In genomic region chr5:138490648-138491283, GRCh38 we compare ENCODE assay signal across 1 cellular context.
TF ChIP-seq lines count a peak whose summit lies in the region.

No MANE protein-coding gene starts in this region.

TF ChIP-seq in K562, 482 proteins besides CTCF, POLR2A, EP300 and RAD21 (continued from another document and continues in another):
- TF ChIP-seq TFAP4 (CRISPR knock-in tag; IDR thresholded peaks at IDR 0.05; ENCODE audit: borderline replicate concordance) (no peak), MEF2D (tag; conservative IDR thresholded peaks at IDR 0.05; ENCODE audit: low read depth) (no peak), ZNF121 (CRISPR knock-in tag; conservative IDR thresholded peaks at IDR 0.05) (no peak), TRIM25 (IDR thresholded peaks at IDR 0.05; ENCODE audit: borderline replicate concordance) (no peak), POLR3G (IDR thresholded peaks at IDR 0.05; ENCODE audit: extremely low read depth, insufficient read length, insufficient replicate concordance) (no peak), GATAD2B (IDR thresholded peaks at IDR 0.05; ENCODE audit: borderline replicate concordance) (no peak), DNMT1 (IDR thresholded peaks at IDR 0.05) (no peak), ETV1 (tag; conservative IDR thresholded peaks at IDR 0.05; ENCODE audit: low read depth) (no peak), PBX2 (CRISPR knock-in tag; IDR thresholded peaks at IDR 0.05; ENCODE audit: low read depth) (no peak), PBX2 (tag; conservative IDR thresholded peaks at IDR 0.05; ENCODE audit: low read depth) (0 out of 2 replicates have a peak, but pooled peaks have one; percentile 15), MEIS2 (IDR thresholded peaks at IDR 0.05; ENCODE audit: partially characterized antibody) (peak; percentile 74), CHD4 (IDR thresholded peaks at IDR 0.05; ENCODE audit: insufficient read depth, insufficient replicate concordance, low read depth, low read length, poor library complexity, severe bottlenecking) (no peak), ERF (CRISPR knock-in tag; IDR thresholded peaks at IDR 0.05) (no peak), NUFIP1 (IDR thresholded peaks at IDR 0.05; ENCODE audit: partially characterized antibody) (no peak), RUNX1 (IDR thresholded peaks at IDR 0.05; ENCODE audit: low read depth) (no peak), MTA2 (IDR thresholded peaks at IDR 0.05; ENCODE audit: low read depth) (no peak)
- TF ChIP-seq, protein P1, sequence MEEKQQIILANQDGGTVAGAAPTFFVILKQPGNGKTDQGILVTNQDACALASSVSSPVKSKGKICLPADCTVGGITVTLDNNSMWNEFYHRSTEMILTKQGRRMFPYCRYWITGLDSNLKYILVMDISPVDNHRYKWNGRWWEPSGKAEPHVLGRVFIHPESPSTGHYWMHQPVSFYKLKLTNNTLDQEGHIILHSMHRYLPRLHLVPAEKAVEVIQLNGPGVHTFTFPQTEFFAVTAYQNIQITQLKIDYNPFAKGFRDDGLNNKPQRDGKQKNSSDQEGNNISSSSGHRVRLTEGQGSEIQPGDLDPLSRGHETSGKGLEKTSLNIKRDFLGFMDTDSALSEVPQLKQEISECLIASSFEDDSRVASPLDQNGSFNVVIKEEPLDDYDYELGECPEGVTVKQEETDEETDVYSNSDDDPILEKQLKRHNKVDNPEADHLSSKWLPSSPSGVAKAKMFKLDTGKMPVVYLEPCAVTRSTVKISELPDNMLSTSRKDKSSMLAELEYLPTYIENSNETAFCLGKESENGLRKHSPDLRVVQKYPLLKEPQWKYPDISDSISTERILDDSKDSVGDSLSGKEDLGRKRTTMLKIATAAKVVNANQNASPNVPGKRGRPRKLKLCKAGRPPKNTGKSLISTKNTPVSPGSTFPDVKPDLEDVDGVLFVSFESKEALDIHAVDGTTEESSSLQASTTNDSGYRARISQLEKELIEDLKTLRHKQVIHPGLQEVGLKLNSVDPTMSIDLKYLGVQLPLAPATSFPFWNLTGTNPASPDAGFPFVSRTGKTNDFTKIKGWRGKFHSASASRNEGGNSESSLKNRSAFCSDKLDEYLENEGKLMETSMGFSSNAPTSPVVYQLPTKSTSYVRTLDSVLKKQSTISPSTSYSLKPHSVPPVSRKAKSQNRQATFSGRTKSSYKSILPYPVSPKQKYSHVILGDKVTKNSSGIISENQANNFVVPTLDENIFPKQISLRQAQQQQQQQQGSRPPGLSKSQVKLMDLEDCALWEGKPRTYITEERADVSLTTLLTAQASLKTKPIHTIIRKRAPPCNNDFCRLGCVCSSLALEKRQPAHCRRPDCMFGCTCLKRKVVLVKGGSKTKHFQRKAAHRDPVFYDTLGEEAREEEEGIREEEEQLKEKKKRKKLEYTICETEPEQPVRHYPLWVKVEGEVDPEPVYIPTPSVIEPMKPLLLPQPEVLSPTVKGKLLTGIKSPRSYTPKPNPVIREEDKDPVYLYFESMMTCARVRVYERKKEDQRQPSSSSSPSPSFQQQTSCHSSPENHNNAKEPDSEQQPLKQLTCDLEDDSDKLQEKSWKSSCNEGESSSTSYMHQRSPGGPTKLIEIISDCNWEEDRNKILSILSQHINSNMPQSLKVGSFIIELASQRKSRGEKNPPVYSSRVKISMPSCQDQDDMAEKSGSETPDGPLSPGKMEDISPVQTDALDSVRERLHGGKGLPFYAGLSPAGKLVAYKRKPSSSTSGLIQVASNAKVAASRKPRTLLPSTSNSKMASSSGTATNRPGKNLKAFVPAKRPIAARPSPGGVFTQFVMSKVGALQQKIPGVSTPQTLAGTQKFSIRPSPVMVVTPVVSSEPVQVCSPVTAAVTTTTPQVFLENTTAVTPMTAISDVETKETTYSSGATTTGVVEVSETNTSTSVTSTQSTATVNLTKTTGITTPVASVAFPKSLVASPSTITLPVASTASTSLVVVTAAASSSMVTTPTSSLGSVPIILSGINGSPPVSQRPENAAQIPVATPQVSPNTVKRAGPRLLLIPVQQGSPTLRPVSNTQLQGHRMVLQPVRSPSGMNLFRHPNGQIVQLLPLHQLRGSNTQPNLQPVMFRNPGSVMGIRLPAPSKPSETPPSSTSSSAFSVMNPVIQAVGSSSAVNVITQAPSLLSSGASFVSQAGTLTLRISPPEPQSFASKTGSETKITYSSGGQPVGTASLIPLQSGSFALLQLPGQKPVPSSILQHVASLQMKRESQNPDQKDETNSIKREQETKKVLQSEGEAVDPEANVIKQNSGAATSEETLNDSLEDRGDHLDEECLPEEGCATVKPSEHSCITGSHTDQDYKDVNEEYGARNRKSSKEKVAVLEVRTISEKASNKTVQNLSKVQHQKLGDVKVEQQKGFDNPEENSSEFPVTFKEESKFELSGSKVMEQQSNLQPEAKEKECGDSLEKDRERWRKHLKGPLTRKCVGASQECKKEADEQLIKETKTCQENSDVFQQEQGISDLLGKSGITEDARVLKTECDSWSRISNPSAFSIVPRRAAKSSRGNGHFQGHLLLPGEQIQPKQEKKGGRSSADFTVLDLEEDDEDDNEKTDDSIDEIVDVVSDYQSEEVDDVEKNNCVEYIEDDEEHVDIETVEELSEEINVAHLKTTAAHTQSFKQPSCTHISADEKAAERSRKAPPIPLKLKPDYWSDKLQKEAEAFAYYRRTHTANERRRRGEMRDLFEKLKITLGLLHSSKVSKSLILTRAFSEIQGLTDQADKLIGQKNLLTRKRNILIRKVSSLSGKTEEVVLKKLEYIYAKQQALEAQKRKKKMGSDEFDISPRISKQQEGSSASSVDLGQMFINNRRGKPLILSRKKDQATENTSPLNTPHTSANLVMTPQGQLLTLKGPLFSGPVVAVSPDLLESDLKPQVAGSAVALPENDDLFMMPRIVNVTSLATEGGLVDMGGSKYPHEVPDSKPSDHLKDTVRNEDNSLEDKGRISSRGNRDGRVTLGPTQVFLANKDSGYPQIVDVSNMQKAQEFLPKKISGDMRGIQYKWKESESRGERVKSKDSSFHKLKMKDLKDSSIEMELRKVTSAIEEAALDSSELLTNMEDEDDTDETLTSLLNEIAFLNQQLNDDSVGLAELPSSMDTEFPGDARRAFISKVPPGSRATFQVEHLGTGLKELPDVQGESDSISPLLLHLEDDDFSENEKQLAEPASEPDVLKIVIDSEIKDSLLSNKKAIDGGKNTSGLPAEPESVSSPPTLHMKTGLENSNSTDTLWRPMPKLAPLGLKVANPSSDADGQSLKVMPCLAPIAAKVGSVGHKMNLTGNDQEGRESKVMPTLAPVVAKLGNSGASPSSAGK (IDR thresholded peaks at IDR 0.05) = no peak
- TF ChIP-seq, protein P2, sequence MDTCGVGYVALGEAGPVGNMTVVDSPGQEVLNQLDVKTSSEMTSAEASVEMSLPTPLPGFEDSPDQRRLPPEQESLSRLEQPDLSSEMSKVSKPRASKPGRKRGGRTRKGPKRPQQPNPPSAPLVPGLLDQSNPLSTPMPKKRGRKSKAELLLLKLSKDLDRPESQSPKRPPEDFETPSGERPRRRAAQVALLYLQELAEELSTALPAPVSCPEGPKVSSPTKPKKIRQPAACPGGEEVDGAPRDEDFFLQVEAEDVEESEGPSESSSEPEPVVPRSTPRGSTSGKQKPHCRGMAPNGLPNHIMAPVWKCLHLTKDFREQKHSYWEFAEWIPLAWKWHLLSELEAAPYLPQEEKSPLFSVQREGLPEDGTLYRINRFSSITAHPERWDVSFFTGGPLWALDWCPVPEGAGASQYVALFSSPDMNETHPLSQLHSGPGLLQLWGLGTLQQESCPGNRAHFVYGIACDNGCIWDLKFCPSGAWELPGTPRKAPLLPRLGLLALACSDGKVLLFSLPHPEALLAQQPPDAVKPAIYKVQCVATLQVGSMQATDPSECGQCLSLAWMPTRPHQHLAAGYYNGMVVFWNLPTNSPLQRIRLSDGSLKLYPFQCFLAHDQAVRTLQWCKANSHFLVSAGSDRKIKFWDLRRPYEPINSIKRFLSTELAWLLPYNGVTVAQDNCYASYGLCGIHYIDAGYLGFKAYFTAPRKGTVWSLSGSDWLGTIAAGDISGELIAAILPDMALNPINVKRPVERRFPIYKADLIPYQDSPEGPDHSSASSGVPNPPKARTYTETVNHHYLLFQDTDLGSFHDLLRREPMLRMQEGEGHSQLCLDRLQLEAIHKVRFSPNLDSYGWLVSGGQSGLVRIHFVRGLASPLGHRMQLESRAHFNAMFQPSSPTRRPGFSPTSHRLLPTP (IDR thresholded peaks at IDR 0.05; ENCODE audit: borderline replicate concordance, extremely low read depth, insufficient read length) = no peak
- TF ChIP-seq, protein P3, sequence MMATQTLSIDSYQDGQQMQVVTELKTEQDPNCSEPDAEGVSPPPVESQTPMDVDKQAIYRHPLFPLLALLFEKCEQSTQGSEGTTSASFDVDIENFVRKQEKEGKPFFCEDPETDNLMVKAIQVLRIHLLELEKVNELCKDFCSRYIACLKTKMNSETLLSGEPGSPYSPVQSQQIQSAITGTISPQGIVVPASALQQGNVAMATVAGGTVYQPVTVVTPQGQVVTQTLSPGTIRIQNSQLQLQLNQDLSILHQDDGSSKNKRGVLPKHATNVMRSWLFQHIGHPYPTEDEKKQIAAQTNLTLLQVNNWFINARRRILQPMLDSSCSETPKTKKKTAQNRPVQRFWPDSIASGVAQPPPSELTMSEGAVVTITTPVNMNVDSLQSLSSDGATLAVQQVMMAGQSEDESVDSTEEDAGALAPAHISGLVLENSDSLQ (IDR thresholded peaks at IDR 0.05) = peak; percentile 55
- TF ChIP-seq, protein P4, sequence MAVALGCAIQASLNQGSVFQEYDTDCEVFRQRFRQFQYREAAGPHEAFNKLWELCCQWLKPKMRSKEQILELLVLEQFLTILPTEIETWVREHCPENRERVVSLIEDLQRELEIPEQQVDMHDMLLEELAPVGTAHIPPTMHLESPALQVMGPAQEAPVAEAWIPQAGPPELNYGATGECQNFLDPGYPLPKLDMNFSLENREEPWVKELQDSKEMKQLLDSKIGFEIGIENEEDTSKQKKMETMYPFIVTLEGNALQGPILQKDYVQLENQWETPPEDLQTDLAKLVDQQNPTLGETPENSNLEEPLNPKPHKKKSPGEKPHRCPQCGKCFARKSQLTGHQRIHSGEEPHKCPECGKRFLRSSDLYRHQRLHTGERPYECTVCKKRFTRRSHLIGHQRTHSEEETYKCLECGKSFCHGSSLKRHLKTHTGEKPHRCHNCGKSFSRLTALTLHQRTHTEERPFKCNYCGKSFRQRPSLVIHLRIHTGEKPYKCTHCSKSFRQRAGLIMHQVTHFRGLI (CRISPR knock-in tag; IDR thresholded peaks at IDR 0.05) = no peak
- TF ChIP-seq, protein P5, sequence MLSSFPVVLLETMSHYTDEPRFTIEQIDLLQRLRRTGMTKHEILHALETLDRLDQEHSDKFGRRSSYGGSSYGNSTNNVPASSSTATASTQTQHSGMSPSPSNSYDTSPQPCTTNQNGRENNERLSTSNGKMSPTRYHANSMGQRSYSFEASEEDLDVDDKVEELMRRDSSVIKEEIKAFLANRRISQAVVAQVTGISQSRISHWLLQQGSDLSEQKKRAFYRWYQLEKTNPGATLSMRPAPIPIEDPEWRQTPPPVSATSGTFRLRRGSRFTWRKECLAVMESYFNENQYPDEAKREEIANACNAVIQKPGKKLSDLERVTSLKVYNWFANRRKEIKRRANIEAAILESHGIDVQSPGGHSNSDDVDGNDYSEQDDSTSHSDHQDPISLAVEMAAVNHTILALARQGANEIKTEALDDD (IDR thresholded peaks at IDR 0.05) = no peak
- TF ChIP-seq, protein P6, sequence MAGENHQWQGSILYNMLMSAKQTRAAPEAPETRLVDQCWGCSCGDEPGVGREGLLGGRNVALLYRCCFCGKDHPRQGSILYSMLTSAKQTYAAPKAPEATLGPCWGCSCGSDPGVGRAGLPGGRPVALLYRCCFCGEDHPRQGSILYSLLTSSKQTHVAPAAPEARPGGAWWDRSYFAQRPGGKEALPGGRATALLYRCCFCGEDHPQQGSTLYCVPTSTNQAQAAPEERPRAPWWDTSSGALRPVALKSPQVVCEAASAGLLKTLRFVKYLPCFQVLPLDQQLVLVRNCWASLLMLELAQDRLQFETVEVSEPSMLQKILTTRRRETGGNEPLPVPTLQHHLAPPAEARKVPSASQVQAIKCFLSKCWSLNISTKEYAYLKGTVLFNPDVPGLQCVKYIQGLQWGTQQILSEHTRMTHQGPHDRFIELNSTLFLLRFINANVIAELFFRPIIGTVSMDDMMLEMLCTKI (IDR thresholded peaks at IDR 0.05; ENCODE audit: partially characterized antibody) = no peak
